29 cellular contexts compared by ENCODE assay signal in genomic region chr4:77989986-77990385, GRCh38.
"Had no signal": no experiment of that assay in that cellular context is flagged by ENCODE, and none has a peak within 500 bp of the region (broad histone marks: within the 10 kb centered on the region; RNA-seq: fewer than 3 reads in every experiment).

No MANE protein-coding gene starts in this region.

- H3K27me3 Mint-ChIP-seq: brain had no signal

- H3K4me3 Mint-ChIP-seq: activated CD4-positive, alpha-beta memory T cell treated with anti-CD3 and anti-CD28 coated beads, Interleukin-2, amount 10 ng/mL, durations not matched to agents 7 days and 5 days; activated CD4-positive, alpha-beta T cell treated with anti-CD3 and anti-CD28 coated beads, Interleukin-2, amount 10 ng/mL, durations not matched to agents 7 days and 5 days; activated naive CD4-positive, alpha-beta T cell treated with anti-CD3 and anti-CD28 coated beads, Interleukin-2, amount 10 ng/mL, durations not matched to agents 7 days and 5 days; activated naive CD8-positive, alpha-beta T cell treated with anti-CD3 and anti-CD28 coated beads, Interleukin-2, amount 10 ng/mL, durations not matched to agents 7 days and 5 days; activated T-cell treated with anti-CD3 and anti-CD28 coated beads, Interleukin-2, amount 50 U/mL, for 24 hours; brain; nephron; stimulated activated naive B cell treated with anti-CD40 and anti-IgM and Interleukin-4, amounts not matched to agents 10 μg/mL and 1 μg/mL and 100 μg/mL, for 72 hours had no signal

- DNase-seq: activated CD4-positive, alpha-beta memory T cell treated with anti-CD3 and anti-CD28 coated beads, Interleukin-2, amount 10 ng/mL, durations not matched to agents 7 days and 5 days; activated CD4-positive, alpha-beta T cell treated with anti-CD3 and anti-CD28 coated beads for 1 hour; activated CD4-positive, alpha-beta T cell treated with anti-CD3 and anti-CD28 coated beads, Interleukin-2, amount 10 ng/mL, durations not matched to agents 7 days and 5 days; activated CD8-positive, alpha-beta memory T cell treated with anti-CD3 and anti-CD28 coated beads, Interleukin-2, amount 50 U/mL, for 48 hours; activated gamma-delta T cell; activated naive CD4-positive, alpha-beta T cell treated with anti-CD3 and anti-CD28 coated beads, Interleukin-2, amount 10 ng/mL, durations not matched to agents 7 days and 5 days; activated naive CD8-positive, alpha-beta T cell treated with anti-CD3 and anti-CD28 coated beads, Interleukin-2, amount 10 ng/mL, durations not matched to agents 7 days and 5 days; activated T-cell treated with anti-CD3 and anti-CD28 coated beads, Interleukin-2, amount 50 U/mL, for 24 hours; dorsolateral prefrontal cortex; effector memory CD4-positive, alpha-beta T cell; erythroblast; gastrocnemius medialis; islet precursor cell; left ventricle myocardium inferior; mesendoderm; ovary; psoas muscle; stimulated activated CD4-positive, alpha-beta T cell treated with anti-CD3 and anti-CD28 coated beads, Interleukin-1b, Interleukin-23, amount 100 ng/mL, for 48 hours; stimulated activated naive B cell treated with anti-CD40 and anti-IgM and Interleukin-4, amounts not matched to agents 10 μg/mL and 1 μg/mL and 100 μg/mL, for 72 hours; tibial artery; upper lobe of right lung had no signal

- H3K4me3 ChIP-seq: ascending aorta, coronary artery, dorsolateral prefrontal cortex, gastrocnemius medialis, hepatocyte, left ventricle myocardium inferior, lung, ovary, psoas muscle, smooth muscle cell, suprapubic skin, tibial artery, upper lobe of right lung had no signal

- H3K4me1 ChIP-seq: ascending aorta, psoas muscle, tibial artery, upper lobe of right lung had no signal

- H3K36me3 ChIP-seq: ascending aorta, gastrocnemius medialis, left ventricle myocardium inferior, ovary, suprapubic skin, tibial artery, upper lobe of right lung had no signal

- H3K36me3 Mint-ChIP-seq: activated naive CD4-positive, alpha-beta T cell treated with anti-CD3 and anti-CD28 coated beads, Interleukin-2, amount 10 ng/mL, durations not matched to agents 7 days and 5 days; activated naive CD8-positive, alpha-beta T cell treated with anti-CD3 and anti-CD28 coated beads, Interleukin-2, amount 10 ng/mL, durations not matched to agents 7 days and 5 days; stimulated activated naive B cell treated with anti-CD40 and anti-IgM and Interleukin-4, amounts not matched to agents 10 μg/mL and 1 μg/mL and 100 μg/mL, for 72 hours had no signal

- H3K4me1 Mint-ChIP-seq: activated CD4-positive, alpha-beta memory T cell treated with anti-CD3 and anti-CD28 coated beads, Interleukin-2, amount 10 ng/mL, durations not matched to agents 7 days and 5 days; activated CD4-positive, alpha-beta T cell treated with anti-CD3 and anti-CD28 coated beads, Interleukin-2, amount 10 ng/mL, durations not matched to agents 7 days and 5 days; activated naive CD4-positive, alpha-beta T cell treated with anti-CD3 and anti-CD28 coated beads, Interleukin-2, amount 10 ng/mL, durations not matched to agents 7 days and 5 days had no signal

- H3K27ac ChIP-seq: ascending aorta, coronary artery, dorsolateral prefrontal cortex, gastrocnemius medialis, hepatocyte, left ventricle myocardium inferior, ovary, psoas muscle, suprapubic skin, tibial artery, upper lobe of right lung had no signal

- H3K27ac Mint-ChIP-seq: activated CD4-positive, alpha-beta memory T cell treated with anti-CD3 and anti-CD28 coated beads, Interleukin-2, amount 10 ng/mL, durations not matched to agents 7 days and 5 days; activated CD4-positive, alpha-beta T cell treated with anti-CD3 and anti-CD28 coated beads, Interleukin-2, amount 10 ng/mL, durations not matched to agents 7 days and 5 days; activated naive CD4-positive, alpha-beta T cell treated with anti-CD3 and anti-CD28 coated beads, Interleukin-2, amount 10 ng/mL, durations not matched to agents 7 days and 5 days; activated naive CD8-positive, alpha-beta T cell treated with anti-CD3 and anti-CD28 coated beads, Interleukin-2, amount 10 ng/mL, durations not matched to agents 7 days and 5 days; activated T-cell treated with anti-CD3 and anti-CD28 coated beads, Interleukin-2, amount 50 U/mL, for 24 hours; brain; nephron; stimulated activated naive B cell treated with anti-CD40 and anti-IgM and Interleukin-4, amounts not matched to agents 10 μg/mL and 1 μg/mL and 100 μg/mL, for 72 hours had no signal

- H2AFZ ChIP-seq: hepatocyte had no signal

- H3K9me3 Mint-ChIP-seq: activated CD4-positive, alpha-beta memory T cell treated with anti-CD3 and anti-CD28 coated beads, Interleukin-2, amount 10 ng/mL, durations not matched to agents 7 days and 5 days; activated CD4-positive, alpha-beta T cell treated with anti-CD3 and anti-CD28 coated beads, Interleukin-2, amount 10 ng/mL, durations not matched to agents 7 days and 5 days; activated naive CD4-positive, alpha-beta T cell treated with anti-CD3 and anti-CD28 coated beads, Interleukin-2, amount 10 ng/mL, durations not matched to agents 7 days and 5 days; activated T-cell treated with anti-CD3 and anti-CD28 coated beads, Interleukin-2, amount 50 U/mL, for 24 hours had no signal

- H3K4me2 ChIP-seq: hepatocyte, smooth muscle cell had no signal

- H3K79me2 ChIP-seq: hepatocyte had no signal

- H3K9me3 ChIP-seq: ascending aorta, gastrocnemius medialis, left ventricle myocardium inferior, ovary, psoas muscle, suprapubic skin, tibial artery, upper lobe of right lung had no signal

- ATAC-seq: gastrocnemius medialis; psoas muscle; stimulated activated naive B cell treated with anti-CD40 and anti-IgM and Interleukin-4, amounts not matched to agents 10 μg/mL and 1 μg/mL and 100 μg/mL, for 72 hours; upper lobe of right lung had no signal

- H3K27me3 ChIP-seq: ascending aorta, gastrocnemius medialis, hepatocyte, ovary, suprapubic skin, tibial artery, upper lobe of right lung had no signal
